17 cellular contexts compared by ENCODE assay signal in the genomic region with DNA sequence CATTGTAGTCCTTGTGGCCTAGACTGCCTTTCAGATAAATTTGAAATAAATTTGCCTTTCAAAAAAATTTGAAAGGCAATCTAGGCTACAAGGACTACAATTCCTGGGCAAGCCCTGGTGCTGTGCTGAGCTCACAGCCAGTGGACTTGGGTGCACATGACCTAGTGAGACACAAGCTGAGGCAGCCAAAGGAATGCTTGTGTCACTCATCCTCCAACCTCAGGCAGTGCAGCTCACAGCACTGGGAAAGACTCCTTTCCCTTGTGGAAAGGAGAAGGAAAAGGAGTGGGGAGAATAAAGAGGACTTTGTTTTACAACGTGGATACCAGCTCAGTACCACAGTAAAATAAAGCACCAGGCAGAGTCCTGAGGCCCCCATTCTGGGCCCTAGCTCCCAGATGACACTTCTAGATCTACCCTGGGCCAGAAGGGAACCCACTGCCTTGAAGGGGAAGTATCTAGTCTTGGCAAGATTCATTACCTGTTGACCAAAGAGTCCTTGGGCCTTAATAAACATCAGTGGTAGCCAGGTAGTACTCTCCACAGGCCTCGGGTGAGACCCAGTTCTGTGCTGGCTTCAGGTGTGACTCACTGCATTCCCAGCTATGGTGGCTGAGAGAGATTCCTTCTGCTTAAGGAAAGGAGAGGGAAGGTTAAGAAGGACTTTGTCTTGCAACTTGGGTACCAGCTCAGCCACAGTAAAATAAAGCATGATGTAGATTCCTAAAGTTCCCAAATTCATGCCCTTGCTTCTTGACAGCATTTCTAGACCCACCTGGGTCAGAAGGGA.
DNase-seq lines count a peak whose midpoint lies in the region; ATAC-seq and TF ChIP-seq lines count a peak whose summit lies in the region.
"Had no signal": no experiment of that assay in that cellular context is flagged by ENCODE, and none has a peak within 500 bp of the region (broad histone marks: within the 10 kb centered on the region; RNA-seq: fewer than 3 reads in every experiment).

No MANE protein-coding gene starts in this region.

- CTCF ChIA-PET in mammary epithelial cell (lab: Charles Lee; ENCODE audit: low non-redundant PET) = no interaction called here

- no peak overlapping the region for H3K9ac ChIP-seq in mammary epithelial cell (ENCODE audit: insufficient read depth, low read length)

- ATAC-seq in HG03097 (IDR thresholded peaks at IDR 0.05; ENCODE audit: low FRiP score, unreplicated experiment) = no peak
- ATAC-seq: Right ventricle myocardium inferior had no signal

- H3K27me3 ChIP-seq in mammary epithelial cell (ENCODE audit: insufficient read depth, low read length) = no peaks in the 10 kb centered on the region
- H3K27me3 ChIP-seq: BE2C had no signal

- in situ Hi-C loops in mammary epithelial cell (cut with MboI; ENCODE audit: low sequenced_read_pairs in 2 of 2) = loop anchor here in 1 of 2 donors (25.0 kb wide), 1 partner anchor 240 kb away; no protein-coding TSS in a partner anchor

- peak overlapping the region; percentile 30 for H2AFZ ChIP-seq in mammary epithelial cell (ENCODE audit: low read depth, low read length)

- no peak overlapping the region for H3K4me2 ChIP-seq in mammary epithelial cell (ENCODE audit: insufficient read depth, low read depth, low read length)

- no peaks in the 10 kb centered on the region for H3K79me2 ChIP-seq in mammary epithelial cell (ENCODE audit: insufficient read depth, low read length)

- intact Hi-C loops in mammary epithelial cell (cut with micrococcal nuclease) = no loop called here

- no peaks in the 10 kb centered on the region for H4K20me1 ChIP-seq in mammary epithelial cell (ENCODE audit: insufficient read depth, low read length)

- H3K27ac ChIP-seq in mammary epithelial cell (ENCODE audit: insufficient read depth, low read depth, low read length) = peak overlapping the region; percentile 52

- 37% methylated on average over 2 of the region's 2 CpGs for WGBS in mammary epithelial cell (ENCODE audit: low coverage, missing lambda C conversion rate)

- BruUV-seq in mammary epithelial cell (replicated peaks; lab: Mats Ljungman, UMichigan) = no TSS peak

- H3K36me3 ChIP-seq in mammary epithelial cell (ENCODE audit: insufficient read depth, low read length) = no peaks in the 10 kb centered on the region
- H3K36me3 ChIP-seq: BE2C had no signal

- H3K4me3 ChIP-seq in mammary epithelial cell (replicated peaks in 1 of 3; ENCODE audit: insufficient read depth in 1 of 3, low read depth in 2 of 3, low read length in 3 of 3) = no peak overlapping the region

- TF ChIP-seq CTCF in mammary epithelial cell (conservative IDR thresholded peaks at IDR 0.05 in 1 of 2, IDR thresholded peaks at IDR 0.05 in 1 of 2; ENCODE audit: extremely low read depth in 1 of 2, insufficient read depth in 1 of 2, low read depth in 1 of 2, low read length in 2 of 2) = no peak

- dilution Hi-C loops in mammary epithelial cell (cut with HindIII; ENCODE audit: low sequenced_read_pairs) = no loop called here

- H3K9me3 ChIP-seq in mammary epithelial cell (replicated peaks; ENCODE audit: insufficient read depth, low read length) = no peaks in the 10 kb centered on the region
- H3K9me3 ChIP-seq: BE2C had no signal

- DNase-seq in A172 (ENCODE audit: low spot score) = peak; percentile 45
- DNase-seq in HT1080 (ENCODE audit: low read depth) = peak; percentile 63
- DNase-seq in mammary epithelial cell = peak; percentile 52
- peak; percentile 42 for DNase-seq in glomerular visceral epithelial cell (ENCODE audit: extremely low spot score)
- DNase-seq in GM03348 (ENCODE audit: low spot score) = no peak
- DNase-seq in cerebellum (ENCODE audit: low spot score) = no peak
- DNase-seq: BE2C; CD4-positive, alpha-beta memory T cell; DMS79; HCEC 1CT; NCI-H1436; NCI-H2081 treated with DMSO at 0.1 percent for 48 hours; NCI-H524 treated with DMSO at 0.1 percent for 48 hours; NK-92 treated with Interleukin-12 subunit alpha and Interleukin-12 subunit beta, amount 100 ng/mL, for 24 hours; OCI-M1 had no signal

- H3K4me1 ChIP-seq in mammary epithelial cell (ENCODE audit: insufficient read depth, low read length) = peaks cover 28% of the 10 kb centered on the region

Comparison
In these comparisons a context has a peak if more than half of its experiments do, and no peak if none do; other contexts are left out.
1. DNase-seq: peak in A172 (single experiment), HT1080 (single experiment), mammary epithelial cell (single experiment) and glomerular visceral epithelial cell (single experiment); none in GM03348 (single experiment) and cerebellum (single experiment).